ENCODE assay signal across 1 cellular context in the genomic region with DNA sequence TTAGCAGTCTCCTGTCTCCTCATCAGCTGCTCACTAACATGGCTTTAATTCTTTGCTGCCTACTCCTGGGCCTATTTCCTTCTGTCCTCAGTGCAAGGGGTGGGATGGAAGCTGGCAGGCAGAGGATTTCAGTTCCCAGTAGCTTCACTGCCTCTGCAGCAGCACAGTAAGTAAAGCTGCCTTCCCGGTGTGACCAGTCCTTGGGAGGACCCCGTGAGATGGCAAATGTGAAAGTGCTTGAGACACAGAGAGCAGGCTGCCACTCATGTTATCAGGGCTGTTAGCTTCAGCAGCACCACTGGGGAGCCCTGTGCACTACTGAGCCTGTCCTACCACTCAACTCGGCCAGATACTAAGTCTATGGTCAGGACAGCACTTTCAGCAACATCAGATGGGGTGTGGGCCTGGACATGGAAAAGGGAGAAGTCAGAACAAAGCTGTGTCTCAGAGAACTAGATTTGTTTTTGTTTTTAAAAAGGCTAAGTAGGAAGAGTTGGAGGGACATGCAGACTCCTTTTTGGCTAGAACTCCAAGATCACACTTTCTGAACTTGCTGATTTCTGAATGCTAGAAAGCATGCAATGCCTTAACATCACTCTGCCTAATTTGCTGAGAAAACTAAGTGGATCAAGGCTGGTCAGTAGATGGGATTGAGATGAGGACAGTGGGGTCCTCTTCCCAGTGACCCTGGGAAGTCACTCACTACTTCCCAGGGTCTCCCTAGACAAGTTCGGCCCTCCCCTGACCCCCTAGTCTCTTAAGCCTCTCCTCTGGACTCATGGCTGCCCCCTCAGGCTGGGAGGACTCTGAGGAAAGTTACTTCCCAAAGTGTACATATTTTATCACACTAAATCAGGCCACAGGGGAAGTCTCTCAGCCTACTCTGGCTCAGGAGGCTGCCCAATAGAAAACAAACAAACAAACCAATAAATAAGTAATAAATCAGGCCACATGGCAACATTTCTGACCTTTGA.
TF ChIP-seq lines count a peak whose summit lies in the region.

No MANE protein-coding gene starts in this region.

TF ChIP-seq in HepG2, 621 proteins besides CTCF, POLR2A, EP300 and RAD21 (continued from another document and continues in another):
- peak; percentile 74; the same call in 1 of the 2 replicates for TF ChIP-seq SIN3A (IDR thresholded peaks at IDR 0.05; ENCODE audit: borderline replicate concordance, low read depth, low read length)
- TF ChIP-seq, protein P1, sequence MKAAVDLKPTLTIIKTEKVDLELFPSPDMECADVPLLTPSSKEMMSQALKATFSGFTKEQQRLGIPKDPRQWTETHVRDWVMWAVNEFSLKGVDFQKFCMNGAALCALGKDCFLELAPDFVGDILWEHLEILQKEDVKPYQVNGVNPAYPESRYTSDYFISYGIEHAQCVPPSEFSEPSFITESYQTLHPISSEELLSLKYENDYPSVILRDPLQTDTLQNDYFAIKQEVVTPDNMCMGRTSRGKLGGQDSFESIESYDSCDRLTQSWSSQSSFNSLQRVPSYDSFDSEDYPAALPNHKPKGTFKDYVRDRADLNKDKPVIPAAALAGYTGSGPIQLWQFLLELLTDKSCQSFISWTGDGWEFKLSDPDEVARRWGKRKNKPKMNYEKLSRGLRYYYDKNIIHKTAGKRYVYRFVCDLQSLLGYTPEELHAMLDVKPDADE (CRISPR knock-in tag; IDR thresholded peaks at IDR 0.05): no peak
- TF ChIP-seq, protein P2, sequence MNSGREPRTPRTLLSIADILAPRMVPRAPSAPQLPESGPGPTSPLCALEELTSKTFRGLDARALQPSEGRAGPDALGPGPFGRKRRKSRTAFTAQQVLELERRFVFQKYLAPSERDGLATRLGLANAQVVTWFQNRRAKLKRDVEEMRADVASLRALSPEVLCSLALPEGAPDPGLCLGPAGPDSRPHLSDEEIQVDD (CRISPR knock-in tag; IDR thresholded peaks at IDR 0.05; ENCODE audit: borderline replicate concordance): peak; percentile 66; the same call in 1 of the 2 replicates
- peak; percentile 39; the same call in 1 of the 2 replicates for TF ChIP-seq ZNF143 (CRISPR knock-in tag; IDR thresholded peaks at IDR 0.05)
- no peak for TF ChIP-seq HHEX (CRISPR knock-in tag; IDR thresholded peaks at IDR 0.05)
- no peak for TF ChIP-seq ZKSCAN8 (CRISPR knock-in tag; IDR thresholded peaks at IDR 0.05; ENCODE audit: borderline replicate concordance)
- no peak for TF ChIP-seq RBM22 (optimal IDR thresholded peaks at IDR 0.05; ENCODE audit: low read length)
- TF ChIP-seq, protein P3, sequence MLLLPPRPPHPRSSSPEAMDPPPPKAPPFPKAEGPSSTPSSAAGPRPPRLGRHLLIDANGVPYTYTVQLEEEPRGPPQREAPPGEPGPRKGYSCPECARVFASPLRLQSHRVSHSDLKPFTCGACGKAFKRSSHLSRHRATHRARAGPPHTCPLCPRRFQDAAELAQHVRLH (CRISPR knock-in tag; IDR thresholded peaks at IDR 0.05; ENCODE audit: borderline replicate concordance, low read depth): no peak; the same call in 1 of the 2 replicates
- TF ChIP-seq, protein P4, sequence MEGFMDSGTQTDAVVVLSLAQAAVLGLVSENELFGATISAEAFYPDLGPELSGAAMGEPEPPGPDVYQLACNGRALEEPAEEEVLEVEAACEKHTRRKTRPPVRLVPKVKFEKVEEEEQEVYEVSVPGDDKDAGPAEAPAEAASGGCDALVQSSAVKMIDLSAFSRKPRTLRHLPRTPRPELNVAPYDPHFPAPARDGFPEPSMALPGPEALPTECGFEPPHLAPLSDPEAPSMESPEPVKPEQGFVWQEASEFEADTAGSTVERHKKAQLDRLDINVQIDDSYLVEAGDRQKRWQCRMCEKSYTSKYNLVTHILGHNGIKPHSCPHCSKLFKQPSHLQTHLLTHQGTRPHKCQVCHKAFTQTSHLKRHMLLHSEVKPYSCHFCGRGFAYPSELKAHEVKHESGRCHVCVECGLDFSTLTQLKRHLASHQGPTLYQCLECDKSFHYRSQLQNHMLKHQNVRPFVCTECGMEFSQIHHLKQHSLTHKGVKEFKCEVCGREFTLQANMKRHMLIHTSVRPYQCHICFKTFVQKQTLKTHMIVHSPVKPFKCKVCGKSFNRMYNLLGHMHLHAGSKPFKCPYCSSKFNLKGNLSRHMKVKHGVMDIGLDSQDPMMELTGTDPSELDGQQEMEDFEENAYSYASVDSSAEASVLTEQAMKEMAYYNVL (CRISPR knock-in tag; IDR thresholded peaks at IDR 0.05; ENCODE audit: borderline replicate concordance): 0 out of 2 replicates have a peak, but pooled peaks have one; percentile 42
- TF ChIP-seq ESRRA (CRISPR knock-in tag; IDR thresholded peaks at IDR 0.05; ENCODE audit: low read depth): no peak
- peak; percentile 20 for TF ChIP-seq YY1 (IDR thresholded peaks at IDR 0.05; ENCODE audit: insufficient read depth, insufficient replicate concordance, low read depth, low read length)
- no peak for TF ChIP-seq SNRNP70 (IDR thresholded peaks at IDR 0.05; ENCODE audit: low read depth, low read length)
- TF ChIP-seq KLF6 (CRISPR knock-in tag; IDR thresholded peaks at IDR 0.05): 0 out of 2 replicates have a peak, but pooled peaks have one; percentile 52
- TF ChIP-seq, protein P5, sequence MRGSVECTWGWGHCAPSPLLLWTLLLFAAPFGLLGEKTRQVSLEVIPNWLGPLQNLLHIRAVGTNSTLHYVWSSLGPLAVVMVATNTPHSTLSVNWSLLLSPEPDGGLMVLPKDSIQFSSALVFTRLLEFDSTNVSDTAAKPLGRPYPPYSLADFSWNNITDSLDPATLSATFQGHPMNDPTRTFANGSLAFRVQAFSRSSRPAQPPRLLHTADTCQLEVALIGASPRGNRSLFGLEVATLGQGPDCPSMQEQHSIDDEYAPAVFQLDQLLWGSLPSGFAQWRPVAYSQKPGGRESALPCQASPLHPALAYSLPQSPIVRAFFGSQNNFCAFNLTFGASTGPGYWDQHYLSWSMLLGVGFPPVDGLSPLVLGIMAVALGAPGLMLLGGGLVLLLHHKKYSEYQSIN (CRISPR knock-in tag; IDR thresholded peaks at IDR 0.05; ENCODE audit: borderline replicate concordance): no peak
- peak; percentile 44; the same call in 1 of the 2 replicates for TF ChIP-seq ARNTL (CRISPR knock-in tag; IDR thresholded peaks at IDR 0.05)
- peak; percentile 42; the same call in 1 of the 2 replicates for TF ChIP-seq NR2F6 (IDR thresholded peaks at IDR 0.05)
- peak; percentile 33; the same call in 1 of the 2 replicates for TF ChIP-seq NR2F6 (CRISPR knock-in tag; IDR thresholded peaks at IDR 0.05)
- TF ChIP-seq, protein P6, sequence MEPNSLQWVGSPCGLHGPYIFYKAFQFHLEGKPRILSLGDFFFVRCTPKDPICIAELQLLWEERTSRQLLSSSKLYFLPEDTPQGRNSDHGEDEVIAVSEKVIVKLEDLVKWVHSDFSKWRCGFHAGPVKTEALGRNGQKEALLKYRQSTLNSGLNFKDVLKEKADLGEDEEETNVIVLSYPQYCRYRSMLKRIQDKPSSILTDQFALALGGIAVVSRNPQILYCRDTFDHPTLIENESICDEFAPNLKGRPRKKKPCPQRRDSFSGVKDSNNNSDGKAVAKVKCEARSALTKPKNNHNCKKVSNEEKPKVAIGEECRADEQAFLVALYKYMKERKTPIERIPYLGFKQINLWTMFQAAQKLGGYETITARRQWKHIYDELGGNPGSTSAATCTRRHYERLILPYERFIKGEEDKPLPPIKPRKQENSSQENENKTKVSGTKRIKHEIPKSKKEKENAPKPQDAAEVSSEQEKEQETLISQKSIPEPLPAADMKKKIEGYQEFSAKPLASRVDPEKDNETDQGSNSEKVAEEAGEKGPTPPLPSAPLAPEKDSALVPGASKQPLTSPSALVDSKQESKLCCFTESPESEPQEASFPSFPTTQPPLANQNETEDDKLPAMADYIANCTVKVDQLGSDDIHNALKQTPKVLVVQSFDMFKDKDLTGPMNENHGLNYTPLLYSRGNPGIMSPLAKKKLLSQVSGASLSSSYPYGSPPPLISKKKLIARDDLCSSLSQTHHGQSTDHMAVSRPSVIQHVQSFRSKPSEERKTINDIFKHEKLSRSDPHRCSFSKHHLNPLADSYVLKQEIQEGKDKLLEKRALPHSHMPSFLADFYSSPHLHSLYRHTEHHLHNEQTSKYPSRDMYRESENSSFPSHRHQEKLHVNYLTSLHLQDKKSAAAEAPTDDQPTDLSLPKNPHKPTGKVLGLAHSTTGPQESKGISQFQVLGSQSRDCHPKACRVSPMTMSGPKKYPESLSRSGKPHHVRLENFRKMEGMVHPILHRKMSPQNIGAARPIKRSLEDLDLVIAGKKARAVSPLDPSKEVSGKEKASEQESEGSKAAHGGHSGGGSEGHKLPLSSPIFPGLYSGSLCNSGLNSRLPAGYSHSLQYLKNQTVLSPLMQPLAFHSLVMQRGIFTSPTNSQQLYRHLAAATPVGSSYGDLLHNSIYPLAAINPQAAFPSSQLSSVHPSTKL (CRISPR knock-in tag; IDR thresholded peaks at IDR 0.05): no peak
- TF ChIP-seq ZFX (CRISPR knock-in tag; IDR thresholded peaks at IDR 0.05; ENCODE audit: low read depth): peak; percentile 77
- TF ChIP-seq ZNF275 (CRISPR knock-in tag; IDR thresholded peaks at IDR 0.05; ENCODE audit: borderline replicate concordance): no peak
- peak; percentile 60 for TF ChIP-seq ASH2L (IDR thresholded peaks at IDR 0.05; ENCODE audit: insufficient read length, low read depth, low read length)
- no peak for TF ChIP-seq ZNF776 (CRISPR knock-in tag; IDR thresholded peaks at IDR 0.05)
- peak; percentile 61; the same call in 1 of the 2 replicates for TF ChIP-seq GATAD2A (CRISPR knock-in tag; IDR thresholded peaks at IDR 0.05)
- 0 out of 2 replicates have a peak, but pooled peaks have one; percentile 8 for TF ChIP-seq MIXL1 (CRISPR knock-in tag; IDR thresholded peaks at IDR 0.05)
- no peak for TF ChIP-seq SNAPC2 (CRISPR knock-in tag; IDR thresholded peaks at IDR 0.05)
- TF ChIP-seq ZNF629 (CRISPR knock-in tag; conservative IDR thresholded peaks at IDR 0.05): no peak
- no peak for TF ChIP-seq SNAPC4 (CRISPR knock-in tag; IDR thresholded peaks at IDR 0.05)
- TF ChIP-seq FOXK2 (IDR thresholded peaks at IDR 0.05): no peak
- TF ChIP-seq ZNF446 (CRISPR knock-in tag; IDR thresholded peaks at IDR 0.05): no peak
- TF ChIP-seq, protein P7, sequence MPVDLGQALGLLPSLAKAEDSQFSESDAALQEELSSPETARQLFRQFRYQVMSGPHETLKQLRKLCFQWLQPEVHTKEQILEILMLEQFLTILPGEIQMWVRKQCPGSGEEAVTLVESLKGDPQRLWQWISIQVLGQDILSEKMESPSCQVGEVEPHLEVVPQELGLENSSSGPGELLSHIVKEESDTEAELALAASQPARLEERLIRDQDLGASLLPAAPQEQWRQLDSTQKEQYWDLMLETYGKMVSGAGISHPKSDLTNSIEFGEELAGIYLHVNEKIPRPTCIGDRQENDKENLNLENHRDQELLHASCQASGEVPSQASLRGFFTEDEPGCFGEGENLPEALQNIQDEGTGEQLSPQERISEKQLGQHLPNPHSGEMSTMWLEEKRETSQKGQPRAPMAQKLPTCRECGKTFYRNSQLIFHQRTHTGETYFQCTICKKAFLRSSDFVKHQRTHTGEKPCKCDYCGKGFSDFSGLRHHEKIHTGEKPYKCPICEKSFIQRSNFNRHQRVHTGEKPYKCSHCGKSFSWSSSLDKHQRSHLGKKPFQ (CRISPR knock-in tag; IDR thresholded peaks at IDR 0.05; ENCODE audit: insufficient replicate concordance): no peak
- no peak for TF ChIP-seq HMGA1 (CRISPR knock-in tag; conservative IDR thresholded peaks at IDR 0.05)
- TF ChIP-seq HNRNPLL (IDR thresholded peaks at IDR 0.05; ENCODE audit: low read depth, low read length, poor library complexity, severe bottlenecking): no peak
- TF ChIP-seq MED13 (CRISPR knock-in tag; IDR thresholded peaks at IDR 0.05): no peak
